In the genomic region with DNA sequence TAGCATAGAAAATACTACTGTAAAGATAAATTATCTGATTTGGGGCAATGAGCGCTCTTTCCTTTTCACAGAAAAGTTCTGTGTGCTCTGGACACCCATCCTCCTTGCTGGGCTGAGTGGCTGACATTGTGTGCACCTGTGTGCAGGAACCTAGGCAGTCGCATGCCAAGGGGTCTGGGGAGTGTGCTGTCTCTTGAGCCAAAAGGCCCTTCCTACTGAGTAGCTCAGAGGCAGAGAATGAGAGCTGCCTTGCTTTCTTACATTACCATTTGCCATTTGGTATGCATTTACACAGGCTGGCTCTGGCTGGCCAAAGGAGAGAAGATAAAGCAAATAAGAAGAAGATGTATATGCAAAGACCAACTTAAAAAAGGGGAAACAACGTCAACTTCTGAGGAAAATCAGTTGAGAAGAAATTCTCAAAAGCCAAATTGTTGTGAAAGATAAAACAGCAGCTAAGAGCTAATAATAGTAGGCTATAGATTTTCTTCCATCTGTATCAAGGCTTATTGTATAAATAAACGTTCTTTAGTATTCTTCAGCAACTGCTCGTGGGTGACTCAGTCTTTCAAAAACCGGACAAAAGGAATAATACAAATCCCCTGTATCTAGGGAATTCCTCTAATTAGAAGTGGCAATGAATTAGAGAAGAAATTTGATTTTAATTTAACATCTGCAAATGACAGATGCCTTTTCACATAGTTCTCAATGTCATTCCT, we compare ENCODE assay signal across 13 cellular contexts.
DNase-seq lines count a peak whose midpoint lies in the region; ATAC-seq lines count a peak whose summit lies in the region.
"Had no signal": no experiment of that assay in that cellular context is flagged by ENCODE, and none has a peak within 500 bp of the region (broad histone marks: within the 10 kb centered on the region; RNA-seq: fewer than 3 reads in every experiment).

No MANE protein-coding gene starts in this region.

- H3K36me3 Mint-ChIP-seq in activated naive CD4-positive, alpha-beta T cell treated with anti-CD3 and anti-CD28 coated beads, Interleukin-2, amount 50 U/mL, for 72 hours: peaks cover 33 to 42% of the 10 kb centered on the region in 2 donors

- no peak for ATAC-seq in activated naive CD4-positive, alpha-beta T cell treated with anti-CD3 and anti-CD28 coated beads, Interleukin-2, amount 50 U/mL, for 72 hours
- peak; percentile 40 for ATAC-seq in HG02642 (IDR thresholded peaks at IDR 0.05; ENCODE audit: poor library complexity, unreplicated experiment)

- no peak for DNase-seq in activated naive CD4-positive, alpha-beta T cell treated with anti-CD3 and anti-CD28 coated beads, Interleukin-2, amount 50 U/mL, for 72 hours (ENCODE audit: low spot score in 2 of 2)
- DNase-seq in activated naive CD4-positive, alpha-beta T cell treated with Interleukin-2 at 50 U/mL for 16 hours: no peak
- DNase-seq in NCI-H526 treated with DMSO at 0.1 percent for 48 hours (lab: John Stamatoyannopoulos, UW): peak; percentile 25
- no peak for DNase-seq in NK-92 (lab: John Stamatoyannopoulos, UW; ENCODE audit: unreplicated experiment)
- no peak for DNase-seq in head of caudate nucleus
- DNase-seq in LoVo (ENCODE audit: low spot score): no peak
- no peak for DNase-seq in NCI-H510A (lab: John Stamatoyannopoulos, UW)
- DNase-seq: brain microvascular endothelial cell, C1 segment of cervical spinal cord, mammary epithelial cell, NCI-H1105 treated with DMSO at 0.1 percent for 48 hours, RPMI8226 had no signal

- intact Hi-C loops in head of caudate nucleus (cut with DNase I): loop anchor here (5.0 kb wide), 1 partner anchor 38 kb away; no protein-coding TSS in a partner anchor

- H3K27ac Mint-ChIP-seq in activated naive CD4-positive, alpha-beta T cell treated with anti-CD3 and anti-CD28 coated beads, Interleukin-2, amount 50 U/mL, for 72 hours: peak overlapping the region; percentile 92 to 99

- H3K9me3 Mint-ChIP-seq in activated naive CD4-positive, alpha-beta T cell treated with anti-CD3 and anti-CD28 coated beads, Interleukin-2, amount 50 U/mL, for 72 hours: no peaks in the 10 kb centered on the region
